Comparison of ENCODE assay signal across 25 cellular contexts in the genomic region with DNA sequence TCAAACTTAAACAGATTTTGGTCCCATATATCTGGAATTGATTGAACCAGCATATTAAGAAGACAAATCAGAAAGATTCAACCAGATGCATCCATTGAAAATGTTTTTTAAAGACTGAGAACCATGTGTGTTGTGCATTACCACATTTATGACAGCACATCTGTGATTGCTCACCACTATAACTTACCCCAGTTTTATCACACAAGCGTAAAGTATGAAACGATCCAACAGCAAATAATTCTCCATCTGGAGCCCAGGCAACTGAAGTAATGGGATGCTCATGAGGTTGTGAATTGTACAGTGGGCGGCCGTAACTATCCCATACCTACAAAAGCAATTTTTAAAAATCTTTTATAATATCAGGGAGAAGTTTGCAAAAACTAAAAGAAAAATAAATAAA. TPM values are rescaled to one million over a fixed set of nuclear protein-coding genes. Genes with fewer than 3 reads are reported as not detected.
DNase-seq lines count a peak whose midpoint lies in the region; ATAC-seq and TF ChIP-seq lines count a peak whose summit lies in the region.
"Had no signal": no experiment of that assay in that cellular context is flagged by ENCODE, and none has a peak within 500 bp of the region (broad histone marks: within the 10 kb centered on the region; RNA-seq: fewer than 3 reads in every experiment).

No MANE protein-coding gene starts in this region.

- no peak overlapping the region for H3K4me2 ChIP-seq in SK-N-SH
- H3K4me2 ChIP-seq: BLaER1 had no signal

- TF ChIP-seq CTCF in SK-N-SH (IDR thresholded peaks at IDR 0.05) (no peak), fibroblast of villous mesenchyme (IDR thresholded peaks at IDR 0.05; ENCODE audit: insufficient read depth, low read depth, low read length) (no peak), chondrocyte (IDR thresholded peaks at IDR 0.05) (no peak)

- DNase-seq in SK-N-SH: peak; percentile 3
- DNase-seq in Ammon's horn (ENCODE audit: low spot score): peak; percentile 6
- DNase-seq in fibroblast of villous mesenchyme (ENCODE audit: low read depth): peak; percentile 23
- DNase-seq in activated T-helper 1 cell treated with anti-CD3 and anti-CD28 coated beads, Interleukin-12 subunit alpha, Interleukin-12 subunit beta, Interleukin-2, Interleukin-4 antibody, amounts not matched to agents 30 ng/mL and 10 ng/mL and 1 ng/mL, durations not matched to agents 14 hours and 24 hours and 36 hours (ENCODE audit: low spot score): no peak
- DNase-seq in chondrocyte (ENCODE audit: low spot score): no peak
- DNase-seq: 8988T; ACHN; AML-193; BE2C; C1 segment of cervical spinal cord; CD4-positive, alpha-beta memory T cell; CD4-positive, CD25-positive, alpha-beta regulatory T cell; CD8-positive, alpha-beta memory T cell; COR-L47; DMS 273 treated with DMSO at 0.1 percent for 48 hours; DMS153; DMS53; DMS79; DND-41; EL; GDM1 had no signal

- no peaks in the 10 kb centered on the region for H3K79me2 ChIP-seq in SK-N-SH (ENCODE audit: insufficient read depth)

- H3K4me3 ChIP-seq in SK-N-SH (ENCODE audit: low read depth in 2 of 2, low read length in 1 of 2) (no peak overlapping the region), fibroblast of villous mesenchyme (ENCODE audit: low read depth, low read length) (no peak overlapping the region)
- H3K4me3 ChIP-seq: BLaER1, GM12878 had no signal

- TF ChIP-seq EP300 in SK-N-SH (IDR thresholded peaks at IDR 0.05; ENCODE audit: borderline replicate concordance in 1 of 2, low read depth in 1 of 2, low read length in 1 of 2): no peak

- H3K9ac ChIP-seq in SK-N-SH: no peak overlapping the region
- H3K9ac ChIP-seq: BLaER1 had no signal

- H3K9me3 ChIP-seq in SK-N-SH: no peaks in the 10 kb centered on the region
- H3K9me3 ChIP-seq: BE2C, BLaER1 had no signal

- no peak for ATAC-seq in SK-N-SH treated with all-trans-retinoic acid at 6 μM for 48 hours
- ATAC-seq: GM12878 had no signal

- H3K9me2 ChIP-seq in SK-N-SH: no peaks in the 10 kb centered on the region

- H3K27ac ChIP-seq in SK-N-SH (ENCODE audit: low read depth in 2 of 2, low read length in 1 of 2): no peak overlapping the region
- H3K27ac ChIP-seq: BLaER1 had no signal

- no peaks in the 10 kb centered on the region for H3K4me1 ChIP-seq in SK-N-SH (ENCODE audit: control insufficient read depth in 1 of 2, insufficient read depth in 2 of 2, low read depth in 1 of 2, low read length in 1 of 2)
- H3K4me1 ChIP-seq: BE2C, BLaER1 had no signal

- H3K4me3 Mint-ChIP-seq in activated T-helper 1 cell treated with anti-CD3 and anti-CD28 coated beads, Interleukin-12 subunit alpha, Interleukin-12 subunit beta, Interleukin-2, Interleukin-4 antibody, amounts not matched to agents 30 ng/mL and 10 ng/mL and 1 ng/mL, durations not matched to agents 14 hours and 24 hours and 36 hours: no peak overlapping the region
- no peak overlapping the region for H3K4me3 Mint-ChIP-seq in chondrocyte (ENCODE audit: unreplicated experiment)
- H3K4me3 Mint-ChIP-seq: CD14-positive monocyte; CD4-positive, alpha-beta memory T cell; CD4-positive, CD25-positive, alpha-beta regulatory T cell; CD8-positive, alpha-beta memory T cell had no signal

- POLR2A ChIA-PET in SK-N-SH (lab: Yijun Ruan, JAX): no interaction called here

- no peaks in the 10 kb centered on the region for H3K9me3 Mint-ChIP-seq in activated T-helper 1 cell treated with anti-CD3 and anti-CD28 coated beads, Interleukin-12 subunit alpha, Interleukin-12 subunit beta, Interleukin-2, Interleukin-4 antibody, amounts not matched to agents 30 ng/mL and 10 ng/mL and 1 ng/mL, durations not matched to agents 14 hours and 24 hours and 36 hours
- H3K9me3 Mint-ChIP-seq in chondrocyte (ENCODE audit: low read depth): no peaks in the 10 kb centered on the region
- H3K9me3 Mint-ChIP-seq: CD14-positive monocyte; CD4-positive, alpha-beta memory T cell; CD4-positive, CD25-positive, alpha-beta regulatory T cell; CD8-positive, alpha-beta memory T cell had no signal

- no peak for TF ChIP-seq RAD21 in SK-N-SH (IDR thresholded peaks at IDR 0.05; ENCODE audit: low read length)

- no peaks in the 10 kb centered on the region for H4K20me1 ChIP-seq in SK-N-SH (ENCODE audit: insufficient read depth)
- H4K20me1 ChIP-seq: BLaER1 had no signal

- H3K27ac Mint-ChIP-seq in activated T-helper 1 cell treated with anti-CD3 and anti-CD28 coated beads, Interleukin-12 subunit alpha, Interleukin-12 subunit beta, Interleukin-2, Interleukin-4 antibody, amounts not matched to agents 30 ng/mL and 10 ng/mL and 1 ng/mL, durations not matched to agents 14 hours and 24 hours and 36 hours: no peak overlapping the region
- no peak overlapping the region for H3K27ac Mint-ChIP-seq in chondrocyte (ENCODE audit: unreplicated experiment)
- H3K27ac Mint-ChIP-seq: CD14-positive monocyte; CD4-positive, alpha-beta memory T cell; CD4-positive, CD25-positive, alpha-beta regulatory T cell had no signal

- H3K36me3 ChIP-seq in SK-N-SH (replicated peaks in 1 of 2; ENCODE audit: control insufficient read depth in 1 of 2, insufficient read depth in 2 of 2, low read length in 1 of 2): peaks cover 16 to 23% of the 10 kb centered on the region in 2 experiments

- CTCF ChIA-PET in SK-N-SH (lab: Yijun Ruan, JAX): interaction anchor here (0.6 to 2.1 kb wide), 2 partner anchors 11 to 193 kb away, joined by 3 to 12 read pairs; no protein-coding TSS in a partner anchor

- H3F3A ChIP-seq in SK-N-SH (replicated peaks; ENCODE audit: insufficient read depth): no peaks in the 10 kb centered on the region

- H3K27me3 ChIP-seq in SK-N-SH (ENCODE audit: insufficient read depth): no peaks in the 10 kb centered on the region
- H3K27me3 ChIP-seq: BE2C, BLaER1 had no signal

- no peaks in the 10 kb centered on the region for H3K4me1 Mint-ChIP-seq in activated T-helper 1 cell treated with anti-CD3 and anti-CD28 coated beads, Interleukin-12 subunit alpha, Interleukin-12 subunit beta, Interleukin-2, Interleukin-4 antibody, amounts not matched to agents 30 ng/mL and 10 ng/mL and 1 ng/mL, durations not matched to agents 14 hours and 24 hours and 36 hours (ENCODE audit: low read depth)
- H3K4me1 Mint-ChIP-seq in chondrocyte (ENCODE audit: low read depth): no peaks in the 10 kb centered on the region
- H3K4me1 Mint-ChIP-seq: CD14-positive monocyte; CD8-positive, alpha-beta memory T cell had no signal

- H2AFZ ChIP-seq in SK-N-SH (ENCODE audit: low read depth): no peak overlapping the region

- intact Hi-C loops in activated T-helper 1 cell treated with anti-CD3 and anti-CD28 coated beads, Interleukin-12 subunit alpha, Interleukin-12 subunit beta, Interleukin-2, Interleukin-4 antibody, amounts not matched to agents 30 ng/mL and 10 ng/mL and 1 ng/mL, durations not matched to agents 14 hours and 24 hours and 36 hours (cut with micrococcal nuclease): no loop called here

- H3K36me3 Mint-ChIP-seq in activated T-helper 1 cell treated with anti-CD3 and anti-CD28 coated beads, Interleukin-12 subunit alpha, Interleukin-12 subunit beta, Interleukin-2, Interleukin-4 antibody, amounts not matched to agents 30 ng/mL and 10 ng/mL and 1 ng/mL, durations not matched to agents 14 hours and 24 hours and 36 hours (ENCODE audit: low read depth): peaks cover 10% of the 10 kb centered on the region
- peaks cover 11% of the 10 kb centered on the region for H3K36me3 Mint-ChIP-seq in chondrocyte (ENCODE audit: low read depth)

- WGBS in SK-N-SH (ENCODE audit: low lambda C conversion rate): 84% methylated on average over 4 of the region's 4 CpGs

- H3K27me3 Mint-ChIP-seq in activated T-helper 1 cell treated with anti-CD3 and anti-CD28 coated beads, Interleukin-12 subunit alpha, Interleukin-12 subunit beta, Interleukin-2, Interleukin-4 antibody, amounts not matched to agents 30 ng/mL and 10 ng/mL and 1 ng/mL, durations not matched to agents 14 hours and 24 hours and 36 hours (ENCODE audit: insufficient read depth): no peaks in the 10 kb centered on the region
- H3K27me3 Mint-ChIP-seq in chondrocyte (ENCODE audit: low read depth): no peaks in the 10 kb centered on the region
- H3K27me3 Mint-ChIP-seq: CD4-positive, alpha-beta memory T cell; CD4-positive, CD25-positive, alpha-beta regulatory T cell; CD8-positive, alpha-beta memory T cell had no signal

TF ChIP-seq in SK-N-SH, 30 proteins besides CTCF, POLR2A, EP300 and RAD21 (continues in another document):
- TF ChIP-seq JUND (IDR thresholded peaks at IDR 0.05) (no peak), YY1 (IDR thresholded peaks at IDR 0.05; ENCODE audit: low read depth) (no peak)

TF ChIP-seq in SK-N-SH treated with all-trans-retinoic acid at 6 μM for 48 hours, 23 proteins besides CTCF, POLR2A, EP300 and RAD21 (continues in another document):
- TF ChIP-seq CSDC2 (CRISPR knock-in tag; IDR thresholded peaks at IDR 0.05): no peak

RNA-seq across cellular contexts. Expression of a gene that starts 43.2 kb away (rescaled TPM):
- 10.5 and 17.4 TPM in 2 replicates for polyA plus RNA-seq in SK-N-SH (2012; rRNA removed)
- polyA plus RNA-seq in SK-N-SH (2012; cell fraction: cytosol; rRNA removed): 15.9 and 19.4 TPM in 2 replicates
- polyA plus RNA-seq in SK-N-SH (2012; cell fraction: nucleus; rRNA removed): 12.5 and 34.3 TPM in 2 replicates
- total RNA-seq in fibroblast of villous mesenchyme: 39.0 and 47.9 TPM in 2 replicates
- total RNA-seq in activated T-helper 1 cell treated with anti-CD3 and anti-CD28 coated beads, Interleukin-12 subunit alpha, Interleukin-12 subunit beta, Interleukin-2, Interleukin-4 antibody, amounts not matched to agents 30 ng/mL and 10 ng/mL and 1 ng/mL, durations not matched to agents 14 hours and 24 hours and 36 hours: 14.0 and 14.8 TPM in 2 replicates
- total RNA-seq in chondrocyte: 22.6 to 39.1 TPM (median 23.9 TPM) in 3 replicates

RNA-seq across cellular contexts. Expression of a gene that starts 43.6 kb away (rescaled TPM):
- 18.8 and 26.1 TPM in 2 replicates for polyA plus RNA-seq in SK-N-SH (2012; rRNA removed)
- polyA plus RNA-seq in SK-N-SH (2012; cell fraction: cytosol; rRNA removed): 24.9 and 28.6 TPM in 2 replicates
- polyA plus RNA-seq in SK-N-SH (2012; cell fraction: nucleus; rRNA removed): 30.2 and 48.3 TPM in 2 replicates
- total RNA-seq in fibroblast of villous mesenchyme (63.5 and 88.5 TPM in 2 replicates), chondrocyte (38.7 to 52.9 TPM (median 40.2 TPM) in 3 replicates)
- 163 and 164 TPM in 2 replicates for total RNA-seq in activated T-helper 1 cell treated with anti-CD3 and anti-CD28 coated beads, Interleukin-12 subunit alpha, Interleukin-12 subunit beta, Interleukin-2, Interleukin-4 antibody, amounts not matched to agents 30 ng/mL and 10 ng/mL and 1 ng/mL, durations not matched to agents 14 hours and 24 hours and 36 hours

Comparison
In these comparisons a context has a peak if more than half of its experiments do, and no peak if none do; other contexts are left out.
1. DNase-seq: peak in SK-N-SH (single experiment), Ammon's horn (single experiment) and fibroblast of villous mesenchyme (single experiment); none in activated T-helper 1 cell treated with anti-CD3 and anti-CD28 coated beads, Interleukin-12 subunit alpha, Interleukin-12 subunit beta, Interleukin-2, Interleukin-4 antibody, amounts not matched to agents 30 ng/mL and 10 ng/mL and 1 ng/mL, durations not matched to agents 14 hours and 24 hours and 36 hours (single experiment) and chondrocyte (single experiment).